ENCODE assay signal across 12 cellular contexts in the genomic region with DNA sequence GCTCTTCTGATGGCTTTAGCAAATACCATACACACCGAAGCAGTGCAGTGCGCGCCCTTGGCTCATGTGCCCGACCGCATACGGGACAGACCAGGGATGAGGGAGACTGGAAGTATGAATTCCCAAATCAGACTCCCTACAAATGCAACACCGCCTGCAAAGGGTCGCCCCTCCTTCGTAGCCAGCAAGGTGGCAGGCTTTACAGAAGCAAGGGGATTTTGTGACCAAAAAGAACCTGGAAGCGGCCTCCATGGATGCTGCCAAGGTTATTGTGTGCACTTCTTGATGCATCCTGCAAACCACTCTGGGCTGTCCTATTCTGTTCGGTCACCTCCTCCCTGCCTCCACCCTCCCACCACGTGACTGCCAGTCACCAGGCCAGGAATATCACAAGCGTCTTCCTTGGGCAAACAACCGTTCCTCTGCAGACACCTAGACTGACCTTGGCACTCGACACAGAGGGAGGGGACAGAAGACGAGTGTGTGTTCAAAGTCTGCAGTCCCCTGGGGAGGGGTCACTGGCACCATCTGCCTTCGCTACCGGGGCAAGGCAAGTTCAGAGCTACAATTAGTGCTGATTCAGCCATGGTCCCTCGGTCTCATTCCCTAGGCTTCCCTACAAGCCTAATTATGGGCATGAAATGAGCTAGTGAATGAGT.
DNase-seq lines count a peak whose midpoint lies in the region; TF ChIP-seq lines count a peak whose summit lies in the region.
"Had no signal": no experiment of that assay in that cellular context is flagged by ENCODE, and none has a peak within 500 bp of the region (broad histone marks: within the 10 kb centered on the region; RNA-seq: fewer than 3 reads in every experiment).

No MANE protein-coding gene starts in this region.

- H3K4me1 ChIP-seq in esophagus squamous epithelium (peaks cover 0 to 43% (median 14%) of the 10 kb centered on the region in 3 donors), transverse colon (peaks cover 0 to 39% (median 15%) of the 10 kb centered on the region in 4 donors)
- H3K4me1 ChIP-seq: sigmoid colon had no signal

- H3K4me3 Mint-ChIP-seq in immature natural killer cell = no peak overlapping the region
- no peak overlapping the region for H3K4me3 Mint-ChIP-seq in activated T-helper 1 cell treated with anti-CD3 and anti-CD28 coated beads, Interleukin-12 subunit alpha, Interleukin-12 subunit beta, Interleukin-2, Interleukin-4 antibody, amounts not matched to agents 30 ng/mL and 10 ng/mL and 1 ng/mL, durations not matched to agents 14 hours and 24 hours and 36 hours
- H3K4me3 Mint-ChIP-seq: activated naive CD8-positive, alpha-beta T cell treated with anti-CD3 and anti-CD28 coated beads, Interleukin-2, amount 50 U/mL, for 24 hours; naive thymus-derived CD8-positive, alpha-beta T cell; T-helper 1 cell treated with Interleukin-12 subunit alpha and Interleukin-12 subunit beta and Interleukin-4 antibody, amounts not matched to agents 30 μg/mL and 1 μg/mL, for 36 hours had no signal

- peak overlapping the region; percentile 26 to 84 (median 44) for H3K27ac ChIP-seq in esophagus squamous epithelium
- H3K27ac ChIP-seq in transverse colon = peak overlapping the region; percentile 63 to 82 (median 69)
- H3K27ac ChIP-seq: sigmoid colon had no signal

- peaks cover 5 to 15% of the 10 kb centered on the region in 2 donors for H3K4me1 Mint-ChIP-seq in immature natural killer cell
- H3K4me1 Mint-ChIP-seq in activated T-helper 1 cell treated with anti-CD3 and anti-CD28 coated beads, Interleukin-12 subunit alpha, Interleukin-12 subunit beta, Interleukin-2, Interleukin-4 antibody, amounts not matched to agents 30 ng/mL and 10 ng/mL and 1 ng/mL, durations not matched to agents 14 hours and 24 hours and 36 hours (ENCODE audit: low read depth) = peaks cover 14% of the 10 kb centered on the region

- H3K4me3 ChIP-seq in esophagus squamous epithelium (no peak overlapping the region), transverse colon (no peak overlapping the region)
- H3K4me3 ChIP-seq: sigmoid colon had no signal

- intact Hi-C loops in esophagus squamous epithelium (cut with DNase I) (no loop called here), transverse colon (cut with DNase I; ENCODE audit: low total_unique reads) (no loop called here)
- intact Hi-C loops in activated T-helper 1 cell treated with anti-CD3 and anti-CD28 coated beads, Interleukin-12 subunit alpha, Interleukin-12 subunit beta, Interleukin-2, Interleukin-4 antibody, amounts not matched to agents 30 ng/mL and 10 ng/mL and 1 ng/mL, durations not matched to agents 14 hours and 24 hours and 36 hours (cut with micrococcal nuclease) = no loop called here

- WGBS in esophagus squamous epithelium, 2 donors = 32 to 55% methylated on average over 13 to 16 of the region's 19 CpGs
- WGBS in transverse colon (ENCODE audit: low coverage in 1 of 2), 2 donors = 20 to 58% methylated on average over 2 to 18 of the region's 19 CpGs

- DNase-seq in NCI-H1436 (lab: John Stamatoyannopoulos, UW) = peak; percentile 16
- DNase-seq in NCI-H1436 treated with DMSO at 0.1 percent for 48 hours (lab: John Stamatoyannopoulos, UW) = no peak
- peak; percentile 85 to 87 for DNase-seq in NCI-H526 (lab: John Stamatoyannopoulos, UW)
- no peak for DNase-seq in esophagus squamous epithelium (lab: John Stamatoyannopoulos, UW)
- peak; percentile 91 for DNase-seq in transverse colon
- no peak for DNase-seq in KBM-7
- no peak for DNase-seq in immature natural killer cell
- DNase-seq in activated T-helper 1 cell treated with anti-CD3 and anti-CD28 coated beads, Interleukin-12 subunit alpha, Interleukin-12 subunit beta, Interleukin-2, Interleukin-4 antibody, amounts not matched to agents 30 ng/mL and 10 ng/mL and 1 ng/mL, durations not matched to agents 14 hours and 24 hours and 36 hours (ENCODE audit: low spot score) = no peak
- DNase-seq: activated naive CD8-positive, alpha-beta T cell treated with anti-CD3 and anti-CD28 coated beads, Interleukin-2, amount 50 U/mL, for 24 hours; naive thymus-derived CD8-positive, alpha-beta T cell; sigmoid colon had no signal

- H3K9me3 Mint-ChIP-seq in immature natural killer cell = no peaks in the 10 kb centered on the region
- no peaks in the 10 kb centered on the region for H3K9me3 Mint-ChIP-seq in activated T-helper 1 cell treated with anti-CD3 and anti-CD28 coated beads, Interleukin-12 subunit alpha, Interleukin-12 subunit beta, Interleukin-2, Interleukin-4 antibody, amounts not matched to agents 30 ng/mL and 10 ng/mL and 1 ng/mL, durations not matched to agents 14 hours and 24 hours and 36 hours
- H3K9me3 Mint-ChIP-seq: T-helper 1 cell treated with Interleukin-12 subunit alpha and Interleukin-12 subunit beta and Interleukin-4 antibody, amounts not matched to agents 30 μg/mL and 1 μg/mL, for 36 hours had no signal

- H3K36me3 ChIP-seq in esophagus squamous epithelium (no peaks in the 10 kb centered on the region), transverse colon (no peaks in the 10 kb centered on the region)
- H3K36me3 ChIP-seq: sigmoid colon had no signal

- H3K27ac Mint-ChIP-seq in immature natural killer cell = no peak overlapping the region
- H3K27ac Mint-ChIP-seq in activated T-helper 1 cell treated with anti-CD3 and anti-CD28 coated beads, Interleukin-12 subunit alpha, Interleukin-12 subunit beta, Interleukin-2, Interleukin-4 antibody, amounts not matched to agents 30 ng/mL and 10 ng/mL and 1 ng/mL, durations not matched to agents 14 hours and 24 hours and 36 hours = no peak overlapping the region
- H3K27ac Mint-ChIP-seq: activated naive CD8-positive, alpha-beta T cell treated with anti-CD3 and anti-CD28 coated beads, Interleukin-2, amount 50 U/mL, for 24 hours; naive thymus-derived CD8-positive, alpha-beta T cell; T-helper 1 cell treated with Interleukin-12 subunit alpha and Interleukin-12 subunit beta and Interleukin-4 antibody, amounts not matched to agents 30 μg/mL and 1 μg/mL, for 36 hours had no signal

- no peaks in the 10 kb centered on the region for H3K36me3 Mint-ChIP-seq in immature natural killer cell
- no peaks in the 10 kb centered on the region for H3K36me3 Mint-ChIP-seq in activated T-helper 1 cell treated with anti-CD3 and anti-CD28 coated beads, Interleukin-12 subunit alpha, Interleukin-12 subunit beta, Interleukin-2, Interleukin-4 antibody, amounts not matched to agents 30 ng/mL and 10 ng/mL and 1 ng/mL, durations not matched to agents 14 hours and 24 hours and 36 hours (ENCODE audit: low read depth)
- H3K36me3 Mint-ChIP-seq: naive thymus-derived CD8-positive, alpha-beta T cell had no signal

- no peak for TF ChIP-seq EP300 in transverse colon (IDR thresholded peaks at IDR 0.05; ENCODE audit: low read depth)

- H3K27me3 ChIP-seq in esophagus squamous epithelium = no peaks in the 10 kb centered on the region
- H3K27me3 ChIP-seq in transverse colon = no peaks in the 10 kb centered on the region
- H3K27me3 ChIP-seq: sigmoid colon had no signal

- in situ Hi-C loops in transverse colon (cut with MboI; ENCODE audit: low pct_ligation_motif_present in 1 of 4, low pct_unique_long_range_greater_than_20kb in 1 of 4, low sequenced_read_pairs in 3 of 4) = no loop called here
- in situ Hi-C loops in KBM-7 (cut with MboI; ENCODE audit: low pct_unique_long_range_greater_than_20kb, low sequenced_read_pairs) = no loop called here

- H3K27me3 Mint-ChIP-seq in immature natural killer cell (ENCODE audit: low read depth in 3 of 3) = peaks cover 3 to 11% (median 8%) of the 10 kb centered on the region in 3 donors
- peaks cover 18% of the 10 kb centered on the region for H3K27me3 Mint-ChIP-seq in activated T-helper 1 cell treated with anti-CD3 and anti-CD28 coated beads, Interleukin-12 subunit alpha, Interleukin-12 subunit beta, Interleukin-2, Interleukin-4 antibody, amounts not matched to agents 30 ng/mL and 10 ng/mL and 1 ng/mL, durations not matched to agents 14 hours and 24 hours and 36 hours (ENCODE audit: insufficient read depth)

- TF ChIP-seq POLR2A in esophagus squamous epithelium (IDR thresholded peaks at IDR 0.05) (no peak), transverse colon (IDR thresholded peaks at IDR 0.05) (peak; percentile 51)

- H3K9me3 ChIP-seq in esophagus squamous epithelium (no peaks in the 10 kb centered on the region), transverse colon (no peaks in the 10 kb centered on the region)

- no peak for TF ChIP-seq CTCF in esophagus squamous epithelium (IDR thresholded peaks at IDR 0.05)
- peak in 1 of 5 experiments; percentile 27 for TF ChIP-seq CTCF in transverse colon (IDR thresholded peaks at IDR 0.05)

Comparison
In these comparisons a context has a peak if more than half of its experiments do, and no peak if none do; other contexts are left out.
1. DNase-seq: peak in NCI-H1436 (single experiment), NCI-H526 (2 of 2) and transverse colon (single experiment); none in NCI-H1436 treated with DMSO at 0.1 percent for 48 hours (single experiment), esophagus squamous epithelium (single experiment), KBM-7 (single experiment), immature natural killer cell (0 of 3) and activated T-helper 1 cell treated with anti-CD3 and anti-CD28 coated beads, Interleukin-12 subunit alpha, Interleukin-12 subunit beta, Interleukin-2, Interleukin-4 antibody, amounts not matched to agents 30 ng/mL and 10 ng/mL and 1 ng/mL, durations not matched to agents 14 hours and 24 hours and 36 hours (single experiment).